ENCODE assay signal across 8 cellular contexts in the genomic region with DNA sequence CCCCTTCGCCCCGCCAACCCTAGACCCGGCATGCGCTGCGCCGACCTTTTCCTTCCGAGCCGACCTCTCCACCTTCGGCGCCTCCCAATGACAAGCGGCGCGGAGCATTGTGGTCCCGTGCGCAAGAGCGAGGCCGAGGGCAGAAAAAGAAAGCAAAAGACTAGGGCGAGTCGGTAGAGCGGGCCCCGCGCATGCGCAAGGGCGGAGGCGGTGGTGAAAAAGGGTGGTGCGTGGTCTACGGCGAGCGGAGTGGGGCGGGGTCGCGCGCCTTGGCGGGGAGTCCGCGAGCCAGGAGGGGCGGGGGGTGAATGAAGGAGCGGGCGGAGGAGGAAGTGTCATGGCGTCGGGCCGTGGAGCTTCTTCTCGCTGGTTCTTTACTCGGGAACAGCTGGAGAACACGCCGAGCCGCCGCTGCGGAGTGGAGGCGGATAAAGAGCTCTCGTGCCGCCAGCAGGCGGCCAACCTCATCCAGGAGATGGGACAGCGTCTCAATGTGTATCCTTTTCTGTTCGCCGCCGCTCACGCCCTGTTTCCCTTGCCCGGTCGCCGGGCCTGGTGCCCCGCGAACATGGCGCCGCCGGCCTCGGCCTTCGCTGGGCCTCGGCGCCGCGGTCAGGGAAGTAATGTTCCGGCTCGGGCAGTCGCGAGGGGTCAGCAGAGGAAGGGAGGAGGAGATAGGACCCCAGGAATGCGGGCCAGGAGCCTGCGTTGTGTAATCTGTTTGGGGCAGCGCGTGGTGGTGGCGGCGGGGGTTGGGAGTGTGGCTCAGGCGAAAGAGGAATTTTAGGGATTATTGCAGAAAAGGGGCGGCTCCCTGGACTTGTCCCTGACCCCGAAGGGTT. TPM values are rescaled to one million over a fixed set of nuclear protein-coding genes. Genes with fewer than 3 reads are reported as not detected.
DNase-seq lines count a peak whose midpoint lies in the region; ATAC-seq, FAIRE-seq and TF ChIP-seq lines count a peak whose summit lies in the region.

Gene CCNT2 (plus strand): TSS at position 305 of the 842 bp plus-strand sequence. CDS start 33 bp downstream, at position 338.

- peak within 1 kb of the TSS; percentile 86 for H3K4me3 ChIP-seq in GM12875 (ENCODE audit: low read depth, low read length)
- peak within 1 kb of the TSS; percentile 98 for H3K4me3 ChIP-seq in adipocyte (ENCODE audit: low read length)
- peak within 1 kb of the TSS; percentile 62 to 92 (median 88) for H3K4me3 ChIP-seq in pancreas
- H3K4me3 ChIP-seq in tibial artery = peak within 1 kb of the TSS; percentile 78 to 95

- ATAC-seq in HG02798 (IDR thresholded peaks at IDR 0.05; ENCODE audit: poor library complexity, unreplicated experiment) (peak; percentile 87), Right ventricle myocardium superior (ENCODE audit: poor library complexity) (peak; percentile 93), pancreas (peak; percentile 87 to 94 (median 89))

- no peaks in the 10 kb centered on the region for H3K9me3 ChIP-seq in adipocyte (ENCODE audit: control insufficient read depth, low read length)
- H3K9me3 ChIP-seq in pancreas = no peaks in the 10 kb centered on the region
- H3K9me3 ChIP-seq in tibial artery = no peaks in the 10 kb centered on the region

- H3K4me1 ChIP-seq in adipocyte (ENCODE audit: control insufficient read depth, insufficient read depth, low read length) (peaks cover 24% of the 10 kb centered on the region), pancreas (peaks cover 17 to 35% (median 27%) of the 10 kb centered on the region in 3 donors), tibial artery (peaks cover 0 to 49% (median 25%) of the 10 kb centered on the region in 4 donors)

- DNase-seq in NCI-H1436 (lab: John Stamatoyannopoulos, UW) (peak; percentile 97), T follicular helper cell (ENCODE audit: low read depth) (peak; percentile 99), adipocyte (ENCODE audit: low read depth) (peak; percentile 100), Right ventricle myocardium superior (peak; percentile 99), pancreas (peak; percentile 99 to 100 (median 100)), tibial artery (peak; percentile 99 to 100)

- no peak for TF ChIP-seq CTCF in GM12875 (IDR thresholded peaks at IDR 0.05; ENCODE audit: borderline replicate concordance, insufficient read depth, low read depth, low read length)
- no peak for TF ChIP-seq CTCF in pancreas (IDR thresholded peaks at IDR 0.05)
- no peak for TF ChIP-seq CTCF in tibial artery (IDR thresholded peaks at IDR 0.05)

- peak within 1 kb of the TSS; percentile 100 for H3K9ac ChIP-seq in adipocyte (ENCODE audit: low read length)

- H3K36me3 ChIP-seq in adipocyte (ENCODE audit: control insufficient read depth, insufficient read depth, low read length, severe bottlenecking) = no peaks in the 10 kb centered on the region
- no peaks in the 10 kb centered on the region for H3K36me3 ChIP-seq in pancreas
- H3K36me3 ChIP-seq in tibial artery = no peaks in the 10 kb centered on the region

- no peak for FAIRE-seq in pancreas (lab: Jason Lieb, UNC)

- H3K27me3 ChIP-seq in adipocyte (replicated peaks; ENCODE audit: control insufficient read depth, insufficient read depth, low read length) (no peaks in the 10 kb centered on the region), pancreas (no peaks in the 10 kb centered on the region), tibial artery (no peaks in the 10 kb centered on the region)

- 0% methylated on average over 79 to 85 of the region's 85 CpGs for WGBS in pancreas, 2 donors

- intact Hi-C loops in Right ventricle myocardium superior (cut with DNase I) = loop anchor here (5.0 kb wide), 1 partner anchor 614 kb away; the partner anchor contains the start of genes R3HDM1 and ZRANB3
- intact Hi-C loops in pancreas (cut with DNase I) = no loop called here
- intact Hi-C loops in tibial artery (cut with DNase I; ENCODE audit: low total_unique reads) = loop anchor here (2.0 to 5.0 kb wide), 2 partner anchors 614 to 824 kb away; partner anchors contain the start of genes R3HDM1 and ZRANB3

- H3K27ac ChIP-seq in pancreas (peak within 1 kb of the TSS; percentile 95 to 99 (median 96)), tibial artery (peak within 1 kb of the TSS; percentile 93 to 98)

RNA-seq across cellular contexts. Expression of gene CCNT2, which starts in this region (rescaled TPM):
- 16.6 TPM for total RNA-seq in Right ventricle myocardium superior
- 10 to 100 TPM; 17.2 to 32.6 (median 20.8) TPM for total RNA-seq in pancreas
- polyA plus RNA-seq in pancreas = 10 to 100 TPM; 10.9 to 21.9 TPM

Comparison
In these comparisons a context has a peak if more than half of its experiments do, and no peak if none do; other contexts are left out.
1. Peak in every context shown above with its lines: DNase-seq, ATAC-seq, H3K4me3 ChIP-seq and H3K27ac ChIP-seq.
2. intact Hi-C loops: an anchor here in Right ventricle myocardium superior (5.0 kb wide) and tibial artery (2.0 to 5.0 kb wide); none called in pancreas.